ENCODE assay signal across 23 cellular contexts in genomic region chr2:53989210-53989862, GRCh38. TPM values are rescaled to one million over a fixed set of nuclear protein-coding genes. Genes with fewer than 3 reads are reported as not detected.
A peak's percentile ranks its signal among the peaks of the same experiment; 100 is the strongest.
DNase-seq lines count a peak whose midpoint lies in the region; ATAC-seq and TF ChIP-seq lines count a peak whose summit lies in the region.
"Had no signal": no experiment of that assay in that cellular context is flagged by ENCODE, and none has a peak within 500 bp of the region (broad histone marks: within the 10 kb centered on the region; RNA-seq: fewer than 3 reads in every experiment).

No MANE protein-coding gene starts in this region.

- no peaks in the 10 kb centered on the region for H3K9me3 ChIP-seq in CD4-positive, alpha-beta T cell (ENCODE audit: control insufficient read depth, low read length)
- no peaks in the 10 kb centered on the region for H3K9me3 ChIP-seq in PC-3 (ENCODE audit: low read length)
- H3K9me3 ChIP-seq: SJCRH30 had no signal

- ATAC-seq in CD4-positive, alpha-beta T cell (ENCODE audit: poor library complexity), result no peak
- ATAC-seq in PC-3, result peak; percentile 72
- ATAC-seq in naive thymus-derived CD8-positive, alpha-beta T cell, result no peak
- ATAC-seq: GM12878, Right ventricle myocardium inferior, SK-N-SH treated with all-trans-retinoic acid at 6 μM for 48 hours had no signal

- H3K9me3 Mint-ChIP-seq in CD4-positive, alpha-beta T cell, result no peaks in the 10 kb centered on the region
- H3K9me3 Mint-ChIP-seq in naive thymus-derived CD8-positive, alpha-beta T cell, result no peaks in the 10 kb centered on the region
- H3K9me3 Mint-ChIP-seq in activated CD4-positive, alpha-beta memory T cell treated with anti-CD3 and anti-CD28 coated beads, Interleukin-2, amount 10 ng/mL, durations not matched to agents 7 days and 5 days, result peaks cover 3% of the 10 kb centered on the region
- H3K9me3 Mint-ChIP-seq in activated T-helper 2 cell treated with anti-CD3 and anti-CD28 coated beads, Interferon-gamma antibody, Interleukin-2, Interleukin-4, amounts not matched to agents 10 μg/mL and 5 μg/mL and 100 μg/mL, durations not matched to agents 14 hours and 24 hours and 36 hours, result peaks cover 13% of the 10 kb centered on the region

- CTCF ChIA-PET in CD4-positive, alpha-beta T cell (lab: Charles Lee), result no interaction called here
- CTCF ChIA-PET in PC-3 (lab: Charles Lee), result no interaction called here
- CTCF ChIA-PET in activated CD4-positive, alpha-beta memory T cell treated with anti-CD3 and anti-CD28 coated beads, Interleukin-2, amount 10 ng/mL, durations not matched to agents 7 days and 5 days (lab: Charles Lee), result no interaction called here

- no TSS peak for BruUV-seq in PC-3 (replicated peaks; lab: Mats Ljungman, UMichigan)

- no peak overlapping the region for H3K27ac ChIP-seq in CD4-positive, alpha-beta T cell (ENCODE audit: low read depth, low read length)
- H3K27ac ChIP-seq in PC-3 (ENCODE audit: low read length) (peak overlapping the region; percentile 87), epithelial cell of prostate (peak overlapping the region; percentile 38)
- H3K27ac ChIP-seq: BLaER1, SJCRH30 had no signal

- H3K4me1 ChIP-seq in PC-3 (ENCODE audit: insufficient read depth, low read length), result peaks cover 37% of the 10 kb centered on the region
- H3K4me1 ChIP-seq: SJCRH30 had no signal

- POLR2A ChIA-PET in CD4-positive, alpha-beta T cell (lab: Charles Lee), result no interaction called here
- POLR2A ChIA-PET in PC-3 (lab: Charles Lee; ENCODE audit: unreplicated experiment), result no interaction called here
- POLR2A ChIA-PET in naive thymus-derived CD8-positive, alpha-beta T cell (lab: Charles Lee), result interaction anchor here (1.8 kb wide), 1 partner anchor 18 kb away, joined by 11 read pairs; the partner anchor contains the start of gene PSME4
- POLR2A ChIA-PET in activated CD4-positive, alpha-beta memory T cell treated with anti-CD3 and anti-CD28 coated beads, Interleukin-2, amount 10 ng/mL, durations not matched to agents 7 days and 5 days (lab: Charles Lee), result interaction anchor here (2.1 kb wide), 1 partner anchor 18 kb away, joined by 10 read pairs; the partner anchor contains the start of gene PSME4

- no peak for DNase-seq in CD4-positive, alpha-beta T cell
- DNase-seq in PC-3 (peak; percentile 75), epithelial cell of prostate (ENCODE audit: low read depth, low spot score) (no peak), GDM1 (lab: John Stamatoyannopoulos, UW) (no peak), NCI-H2227 (lab: John Stamatoyannopoulos, UW; ENCODE audit: unreplicated experiment) (no peak)
- DNase-seq in naive thymus-derived CD8-positive, alpha-beta T cell, result no peak
- DNase-seq in activated CD4-positive, alpha-beta memory T cell treated with anti-CD3 and anti-CD28 coated beads, Interleukin-2, amount 10 ng/mL, durations not matched to agents 7 days and 5 days, result no peak
- no peak for DNase-seq in activated T-helper 2 cell treated with anti-CD3 and anti-CD28 coated beads, Interferon-gamma antibody, Interleukin-2, Interleukin-4, amounts not matched to agents 10 μg/mL and 5 μg/mL and 100 μg/mL, durations not matched to agents 14 hours and 24 hours and 36 hours (ENCODE audit: low spot score)
- DNase-seq: CD4-positive, alpha-beta memory T cell; COR-L47; DMS53; KBM-7; MM.1S; NCI-H1417 treated with DMSO at 0.1 percent for 48 hours; NCI-H1694 treated with DMSO at 0.1 percent for 48 hours; NCI-H2081; NCI-H226; NCI-H510A; SJCRH30 had no signal

- H4K20me1 ChIP-seq in PC-3 (ENCODE audit: low read length), result no peaks in the 10 kb centered on the region
- H4K20me1 ChIP-seq: BLaER1 had no signal

- H3K9me2 ChIP-seq in PC-3 (replicated peaks; ENCODE audit: low read length), result no peaks in the 10 kb centered on the region

- H3F3A ChIP-seq in PC-3 (ENCODE audit: low read length, unreplicated experiment), result peaks cover 4% of the 10 kb centered on the region

- H3K4me1 Mint-ChIP-seq in CD4-positive, alpha-beta T cell (ENCODE audit: low read depth), result peaks cover 36% of the 10 kb centered on the region
- peaks cover 15 to 52% (median 45%) of the 10 kb centered on the region in 4 donors for H3K4me1 Mint-ChIP-seq in naive thymus-derived CD8-positive, alpha-beta T cell
- peaks cover 28% of the 10 kb centered on the region for H3K4me1 Mint-ChIP-seq in activated CD4-positive, alpha-beta memory T cell treated with anti-CD3 and anti-CD28 coated beads, Interleukin-2, amount 10 ng/mL, durations not matched to agents 7 days and 5 days
- H3K4me1 Mint-ChIP-seq in activated T-helper 2 cell treated with anti-CD3 and anti-CD28 coated beads, Interferon-gamma antibody, Interleukin-2, Interleukin-4, amounts not matched to agents 10 μg/mL and 5 μg/mL and 100 μg/mL, durations not matched to agents 14 hours and 24 hours and 36 hours (ENCODE audit: low read depth), result peaks cover 18% of the 10 kb centered on the region

- no peaks in the 10 kb centered on the region for H3K79me2 ChIP-seq in PC-3 (ENCODE audit: low read length)

- peak overlapping the region; percentile 39 for H3K27ac Mint-ChIP-seq in CD4-positive, alpha-beta T cell
- H3K27ac Mint-ChIP-seq in naive thymus-derived CD8-positive, alpha-beta T cell, result peak overlapping the region in 6 of 10 donors; percentile 19 to 78 (median 52)
- no peak overlapping the region for H3K27ac Mint-ChIP-seq in activated CD4-positive, alpha-beta memory T cell treated with anti-CD3 and anti-CD28 coated beads, Interleukin-2, amount 10 ng/mL, durations not matched to agents 7 days and 5 days
- H3K27ac Mint-ChIP-seq in activated T-helper 2 cell treated with anti-CD3 and anti-CD28 coated beads, Interferon-gamma antibody, Interleukin-2, Interleukin-4, amounts not matched to agents 10 μg/mL and 5 μg/mL and 100 μg/mL, durations not matched to agents 14 hours and 24 hours and 36 hours, result no peak overlapping the region

- H3K9ac ChIP-seq in PC-3 (ENCODE audit: low read length), result peak overlapping the region; percentile 59
- H3K9ac ChIP-seq: BLaER1 had no signal

- no peak overlapping the region for H3K4me3 ChIP-seq in PC-3 (ENCODE audit: low read length)
- H3K4me3 ChIP-seq: BLaER1, GM12878, SJCRH30 had no signal

- H3K4me3 Mint-ChIP-seq in CD4-positive, alpha-beta T cell, result no peak overlapping the region
- no peak overlapping the region for H3K4me3 Mint-ChIP-seq in naive thymus-derived CD8-positive, alpha-beta T cell
- no peak overlapping the region for H3K4me3 Mint-ChIP-seq in activated CD4-positive, alpha-beta memory T cell treated with anti-CD3 and anti-CD28 coated beads, Interleukin-2, amount 10 ng/mL, durations not matched to agents 7 days and 5 days
- H3K4me3 Mint-ChIP-seq in activated T-helper 2 cell treated with anti-CD3 and anti-CD28 coated beads, Interferon-gamma antibody, Interleukin-2, Interleukin-4, amounts not matched to agents 10 μg/mL and 5 μg/mL and 100 μg/mL, durations not matched to agents 14 hours and 24 hours and 36 hours (ENCODE audit: low read depth), result no peak overlapping the region
- H3K4me3 Mint-ChIP-seq: CD4-positive, alpha-beta memory T cell had no signal

- H2AFZ ChIP-seq in PC-3 (ENCODE audit: low read length), result no peak overlapping the region

- no peaks in the 10 kb centered on the region for H3K27me3 ChIP-seq in CD4-positive, alpha-beta T cell (ENCODE audit: control insufficient read depth, insufficient read depth, low read length)
- no peaks in the 10 kb centered on the region for H3K27me3 ChIP-seq in PC-3 (ENCODE audit: low read length)
- H3K27me3 ChIP-seq: BLaER1, SJCRH30 had no signal

- intact Hi-C loops in CD4-positive, alpha-beta T cell (cut with DNase I, micrococcal nuclease), result no loop called here
- intact Hi-C loops in PC-3 (cut with micrococcal nuclease), result loop anchor here (2.0 kb wide), 2 partner anchors 55 to 83 kb away; no protein-coding TSS in a partner anchor
- intact Hi-C loops in activated T-helper 2 cell treated with anti-CD3 and anti-CD28 coated beads, Interferon-gamma antibody, Interleukin-2, Interleukin-4, amounts not matched to agents 10 μg/mL and 5 μg/mL and 100 μg/mL, durations not matched to agents 14 hours and 24 hours and 36 hours (cut with micrococcal nuclease), result no loop called here

- no peaks in the 10 kb centered on the region for H3K36me3 ChIP-seq in PC-3 (ENCODE audit: low read depth, low read length)
- H3K36me3 ChIP-seq: SJCRH30 had no signal

- no peak for TF ChIP-seq CTCF in CD4-positive, alpha-beta T cell (IDR thresholded peaks at IDR 0.05)
- TF ChIP-seq CTCF in PC-3 (conservative IDR thresholded peaks at IDR 0.05; ENCODE audit: low read depth, low read length), result no peak

- no peaks in the 10 kb centered on the region for H3K27me3 Mint-ChIP-seq in CD4-positive, alpha-beta T cell
- H3K27me3 Mint-ChIP-seq in naive thymus-derived CD8-positive, alpha-beta T cell, result no peaks in the 10 kb centered on the region
- no peaks in the 10 kb centered on the region for H3K27me3 Mint-ChIP-seq in activated CD4-positive, alpha-beta memory T cell treated with anti-CD3 and anti-CD28 coated beads, Interleukin-2, amount 10 ng/mL, durations not matched to agents 7 days and 5 days
- no peaks in the 10 kb centered on the region for H3K27me3 Mint-ChIP-seq in activated T-helper 2 cell treated with anti-CD3 and anti-CD28 coated beads, Interferon-gamma antibody, Interleukin-2, Interleukin-4, amounts not matched to agents 10 μg/mL and 5 μg/mL and 100 μg/mL, durations not matched to agents 14 hours and 24 hours and 36 hours (ENCODE audit: low read depth)
- H3K27me3 Mint-ChIP-seq: CD4-positive, alpha-beta memory T cell had no signal

- H3K36me3 Mint-ChIP-seq in CD4-positive, alpha-beta T cell (ENCODE audit: low read depth), result peaks cover 27% of the 10 kb centered on the region
- H3K36me3 Mint-ChIP-seq in naive thymus-derived CD8-positive, alpha-beta T cell, result peaks cover 4 to 21% (median 10%) of the 10 kb centered on the region in 3 donors
- peaks cover 19% of the 10 kb centered on the region for H3K36me3 Mint-ChIP-seq in activated CD4-positive, alpha-beta memory T cell treated with anti-CD3 and anti-CD28 coated beads, Interleukin-2, amount 10 ng/mL, durations not matched to agents 7 days and 5 days (ENCODE audit: low read depth)
- H3K36me3 Mint-ChIP-seq in activated T-helper 2 cell treated with anti-CD3 and anti-CD28 coated beads, Interferon-gamma antibody, Interleukin-2, Interleukin-4, amounts not matched to agents 10 μg/mL and 5 μg/mL and 100 μg/mL, durations not matched to agents 14 hours and 24 hours and 36 hours (ENCODE audit: low read depth), result peaks cover 18% of the 10 kb centered on the region

- H3K4me2 ChIP-seq in PC-3 (ENCODE audit: low read length), result peak overlapping the region; percentile 56
- H3K4me2 ChIP-seq: BLaER1 had no signal

RNA-seq across cellular contexts. Expression of gene PSME4, which starts 18.5 kb away (rescaled TPM):
- 10 to 100 TPM; 82.6 to 87.0 TPM for total RNA-seq in CD4-positive, alpha-beta T cell
- 54.7 and 70.6 TPM in 2 replicates for total RNA-seq in PC-3 (2014; rRNA removed)
- total RNA-seq in naive thymus-derived CD8-positive, alpha-beta T cell, result 10 to 100 TPM; 58.1 to 59.9 TPM
- 1 to 10 TPM; 3.5 to 4.3 (median 3.8) TPM for polyA plus RNA-seq in naive thymus-derived CD8-positive, alpha-beta T cell
- 10 to 100 TPM; 47.4 to 47.8 TPM for total RNA-seq in activated CD4-positive, alpha-beta memory T cell treated with anti-CD3 and anti-CD28 coated beads, Interleukin-2, amount 10 ng/mL, durations not matched to agents 7 days and 5 days
- total RNA-seq in activated T-helper 2 cell treated with anti-CD3 and anti-CD28 coated beads, Interferon-gamma antibody, Interleukin-2, Interleukin-4, amounts not matched to agents 10 μg/mL and 5 μg/mL and 100 μg/mL, durations not matched to agents 14 hours and 24 hours and 36 hours, result 52.0 and 57.3 TPM in 2 replicates

Comparison
In these comparisons a context has a peak if more than half of its experiments do, and no peak if none do; other contexts are left out.
1. H3K27ac Mint-ChIP-seq: peak in CD4-positive, alpha-beta T cell (single experiment) and naive thymus-derived CD8-positive, alpha-beta T cell (6 of 10); none in activated CD4-positive, alpha-beta memory T cell treated with anti-CD3 and anti-CD28 coated beads, Interleukin-2, amount 10 ng/mL, durations not matched to agents 7 days and 5 days (single experiment) and activated T-helper 2 cell treated with anti-CD3 and anti-CD28 coated beads, Interferon-gamma antibody, Interleukin-2, Interleukin-4, amounts not matched to agents 10 μg/mL and 5 μg/mL and 100 μg/mL, durations not matched to agents 14 hours and 24 hours and 36 hours (single experiment).
2. POLR2A ChIA-PET loops: an anchor here in naive thymus-derived CD8-positive, alpha-beta T cell (1.8 kb wide) and activated CD4-positive, alpha-beta memory T cell treated with anti-CD3 and anti-CD28 coated beads, Interleukin-2, amount 10 ng/mL, durations not matched to agents 7 days and 5 days (2.1 kb wide); none called in CD4-positive, alpha-beta T cell and PC-3.